In the genomic region with DNA sequence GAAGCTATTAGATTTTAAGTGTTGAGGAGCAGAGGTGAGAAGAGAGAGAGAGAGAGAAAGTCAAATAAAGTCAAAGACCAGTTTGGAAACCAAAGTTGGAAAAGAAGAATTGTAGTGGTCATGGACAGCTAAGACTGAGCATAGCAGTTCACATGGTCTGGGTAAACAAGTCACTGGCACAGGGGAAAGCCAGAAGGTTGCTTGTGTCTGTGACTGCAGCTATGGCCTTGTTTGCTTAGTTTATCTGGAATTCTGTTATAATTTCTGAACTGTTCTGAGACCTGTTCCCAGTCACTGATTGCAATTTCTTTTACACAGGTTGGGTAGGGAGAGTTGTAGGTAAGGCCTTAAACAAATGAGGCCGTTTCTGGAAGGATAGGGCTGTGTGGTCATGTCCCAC, we compare ENCODE assay signal across 10 cellular contexts. TPM values are rescaled to one million over a fixed set of nuclear protein-coding genes. Genes with fewer than 3 reads are reported as not detected.
"Had no signal": no experiment of that assay in that cellular context is flagged by ENCODE, and none has a peak within 500 bp of the region (broad histone marks: within the 10 kb centered on the region; RNA-seq: fewer than 3 reads in every experiment).

No MANE protein-coding gene starts in this region.

- H3K36me3 Mint-ChIP-seq: activated naive CD4-positive, alpha-beta T cell treated with anti-CD3 and anti-CD28 coated beads, Interleukin-2, amount 50 U/mL, for 24 hours; naive thymus-derived CD8-positive, alpha-beta T cell had no signal

- ATAC-seq: activated T-helper 17 cell treated with anti-CD3 and anti-CD28 coated beads, Interleukin-2, amount 50 U/mL, for 72 hours; naive thymus-derived CD8-positive, alpha-beta T cell had no signal

- H3K36me3 ChIP-seq: brain microvascular endothelial cell, left ventricle myocardium inferior had no signal

- H3K4me3 Mint-ChIP-seq: activated naive CD4-positive, alpha-beta T cell treated with anti-CD3 and anti-CD28 coated beads, Interleukin-2, amount 50 U/mL, for 24 hours; activated T-helper 17 cell treated with anti-CD3 and anti-CD28 coated beads, Interleukin-2, amount 50 U/mL, for 72 hours; naive thymus-derived CD8-positive, alpha-beta T cell had no signal

- H3K9me3 ChIP-seq: esophagus squamous epithelium, left ventricle myocardium inferior, tibial nerve had no signal

- H3K4me3 ChIP-seq: esophagus squamous epithelium, left ventricle myocardium inferior, tibial nerve had no signal

- H3K27ac ChIP-seq: brain microvascular endothelial cell, esophagus squamous epithelium had no signal

- H3K27me3 Mint-ChIP-seq: activated naive CD4-positive, alpha-beta T cell treated with anti-CD3 and anti-CD28 coated beads, Interleukin-2, amount 50 U/mL, for 24 hours had no signal

- H3K27ac Mint-ChIP-seq: activated naive CD4-positive, alpha-beta T cell treated with anti-CD3 and anti-CD28 coated beads, Interleukin-2, amount 50 U/mL, for 24 hours; activated T-helper 17 cell treated with anti-CD3 and anti-CD28 coated beads, Interleukin-2, amount 50 U/mL, for 72 hours; naive thymus-derived CD8-positive, alpha-beta T cell had no signal

- H3K9me3 Mint-ChIP-seq: activated naive CD4-positive, alpha-beta T cell treated with anti-CD3 and anti-CD28 coated beads, Interleukin-2, amount 50 U/mL, for 24 hours; activated T-helper 17 cell treated with anti-CD3 and anti-CD28 coated beads, Interleukin-2, amount 50 U/mL, for 72 hours; naive thymus-derived CD8-positive, alpha-beta T cell had no signal

- DNase-seq: activated CD4-positive, alpha-beta T cell treated with anti-CD3 and anti-CD28 coated beads for 48 hours; brain microvascular endothelial cell; esophagus squamous epithelium; foreskin fibroblast; left ventricle myocardium inferior; naive thymus-derived CD8-positive, alpha-beta T cell; T-helper 1 cell had no signal

- H3K27me3 ChIP-seq: brain microvascular endothelial cell, esophagus squamous epithelium, tibial nerve had no signal

- H3K4me1 Mint-ChIP-seq: activated naive CD4-positive, alpha-beta T cell treated with anti-CD3 and anti-CD28 coated beads, Interleukin-2, amount 50 U/mL, for 24 hours; activated T-helper 17 cell treated with anti-CD3 and anti-CD28 coated beads, Interleukin-2, amount 50 U/mL, for 72 hours; naive thymus-derived CD8-positive, alpha-beta T cell had no signal

RNA-seq across cellular contexts. Expression of a gene that starts 43.4 kb away (rescaled TPM):
- total RNA-seq: activated T-helper 17 cell treated with anti-CD3 and anti-CD28 coated beads, Interleukin-2, amount 50 U/mL, for 72 hours; naive thymus-derived CD8-positive, alpha-beta T cell had no signal
